24 cellular contexts compared by ENCODE assay signal in the genomic region with DNA sequence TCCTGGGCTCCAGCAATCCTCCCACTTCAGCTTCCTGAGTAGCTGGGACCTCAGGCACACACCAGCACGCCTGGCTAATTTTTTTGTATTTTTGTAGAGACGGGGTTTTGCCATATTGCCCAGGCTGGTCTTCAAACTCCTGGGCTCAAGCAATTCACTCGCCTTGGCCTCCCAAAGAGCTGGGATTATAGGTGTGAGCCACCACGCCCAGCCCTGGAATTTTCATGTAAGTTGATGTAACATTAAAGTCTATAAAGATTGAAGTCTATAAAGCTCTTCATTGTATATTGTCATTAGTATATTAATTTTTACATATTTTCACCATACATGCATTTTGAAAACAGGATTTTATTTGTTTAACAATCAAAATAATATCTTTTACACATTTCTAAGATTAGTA.
"Had no signal": no experiment of that assay in that cellular context is flagged by ENCODE, and none has a peak within 500 bp of the region (broad histone marks: within the 10 kb centered on the region; RNA-seq: fewer than 3 reads in every experiment).

No MANE protein-coding gene starts in this region.

- H3K9me3 ChIP-seq: adrenal gland, body of pancreas had no signal

- H3K27me3 ChIP-seq: adrenal gland, body of pancreas had no signal

- H3K27ac ChIP-seq: adrenal gland, body of pancreas, epithelial cell of prostate had no signal

- DNase-seq: activated CD4-positive, alpha-beta memory T cell treated with anti-CD3 and anti-CD28 coated beads, Interleukin-2, amount 10 ng/mL, durations not matched to agents 7 days and 5 days; activated CD4-positive, alpha-beta T cell treated with anti-CD3 and anti-CD28 coated beads for 1 hour; activated CD4-positive, alpha-beta T cell treated with anti-CD3 and anti-CD28 coated beads for 4 hours; activated CD4-positive, alpha-beta T cell treated with anti-CD3 and anti-CD28 coated beads, Interleukin-2, amount 10 ng/mL, durations not matched to agents 7 days and 5 days; activated CD4-positive, alpha-beta T cell treated with anti-CD3 and anti-CD28 coated beads, Interleukin-2, amount 50 U/mL, for 4 hours; activated effector memory CD4-positive, alpha-beta T cell treated with Interleukin-2 at 50 U/mL for 16 hours; activated gamma-delta T cell treated with Interleukin-2 at 50 U/mL for 16 hours; activated naive CD4-positive, alpha-beta T cell treated with anti-CD3 and anti-CD28 coated beads for 36 hours; activated naive CD8-positive, alpha-beta T cell treated with anti-CD3 and anti-CD28 coated beads for 36 hours; activated naive CD8-positive, alpha-beta T cell treated with anti-CD3 and anti-CD28 coated beads, Interleukin-2, amount 50 U/mL, for 24 hours; activated T-cell treated with anti-CD3 and anti-CD28 coated beads, Interleukin-2, amount 50 U/mL, for 4 hours; adrenal gland; amygdala; aorta; body of pancreas; caudate nucleus; effector CD8-positive, alpha-beta T cell; foreskin fibroblast; T-helper 2 cell had no signal

- H3K36me3 ChIP-seq: adrenal gland had no signal

- H3K4me1 ChIP-seq: adrenal gland, body of pancreas had no signal

- H3K4me3 ChIP-seq: adrenal gland, body of pancreas had no signal

- FAIRE-seq: colon, endometrium, endothelial cell of umbilical vein, frontal cortex had no signal
